17 cellular contexts compared by ENCODE assay signal in the genomic region with DNA sequence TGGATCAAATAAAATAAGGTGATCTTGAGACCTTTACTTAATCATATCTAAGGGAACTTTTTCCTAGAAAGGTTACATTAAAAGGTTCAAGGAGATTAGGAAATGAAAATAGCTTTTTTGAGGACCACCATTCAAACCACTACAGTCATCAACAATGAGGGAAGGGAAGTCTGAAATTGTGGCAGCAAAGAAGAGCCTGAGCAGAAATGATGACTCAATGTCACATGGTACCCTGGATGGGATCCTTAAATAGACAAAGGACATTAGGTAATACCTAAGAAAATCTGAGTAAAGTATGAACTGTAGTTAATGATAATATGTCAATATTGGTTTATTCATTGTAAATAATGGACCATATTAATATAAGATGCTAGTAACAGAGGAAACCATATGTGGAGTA.
A peak's percentile ranks its signal among the peaks of the same experiment; 100 is the strongest.
DNase-seq lines count a peak whose midpoint lies in the region; ATAC-seq and TF ChIP-seq lines count a peak whose summit lies in the region.
"Had no signal": no experiment of that assay in that cellular context is flagged by ENCODE, and none has a peak within 500 bp of the region (broad histone marks: within the 10 kb centered on the region; RNA-seq: fewer than 3 reads in every experiment).

No MANE protein-coding gene starts in this region.

- TF ChIP-seq CTCF in SK-N-SH (IDR thresholded peaks at IDR 0.05) (no peak), PC-3 (conservative IDR thresholded peaks at IDR 0.05; ENCODE audit: low read depth, low read length) (no peak), fibroblast of lung (conservative IDR thresholded peaks at IDR 0.05 in 1 of 2, IDR thresholded peaks at IDR 0.05 in 1 of 2; ENCODE audit: low read depth in 1 of 2, low read length in 2 of 2) (no peak), gastrocnemius medialis (IDR thresholded peaks at IDR 0.05 in 4 of 5, conservative IDR thresholded peaks at IDR 0.05 in 1 of 5) (no peak)
- TF ChIP-seq CTCF in CD4-positive, alpha-beta T cell (IDR thresholded peaks at IDR 0.05) = no peak

- no peak for TF ChIP-seq RAD21 in SK-N-SH (IDR thresholded peaks at IDR 0.05; ENCODE audit: low read length)

- no peaks in the 10 kb centered on the region for H3K27me3 Mint-ChIP-seq in CD4-positive, alpha-beta T cell
- H3K27me3 Mint-ChIP-seq in naive thymus-derived CD8-positive, alpha-beta T cell = peaks cover 0 to 8% (median 0%) of the 10 kb centered on the region in 5 donors
- H3K27me3 Mint-ChIP-seq: activated naive CD8-positive, alpha-beta T cell treated with anti-CD3 and anti-CD28 coated beads, Interleukin-2, amount 50 U/mL, for 24 hours; CD4-positive, alpha-beta memory T cell had no signal

- H3K9me2 ChIP-seq in SK-N-SH = no peaks in the 10 kb centered on the region
- no peaks in the 10 kb centered on the region for H3K9me2 ChIP-seq in PC-3 (replicated peaks; ENCODE audit: low read length)

- H3K4me1 Mint-ChIP-seq in CD4-positive, alpha-beta T cell (ENCODE audit: low read depth) = no peaks in the 10 kb centered on the region
- H3K4me1 Mint-ChIP-seq in naive thymus-derived CD8-positive, alpha-beta T cell = no peaks in the 10 kb centered on the region
- H3K4me1 Mint-ChIP-seq: activated naive CD8-positive, alpha-beta T cell treated with anti-CD3 and anti-CD28 coated beads, Interleukin-2, amount 50 U/mL, for 24 hours; CD4-positive, alpha-beta memory T cell had no signal

- no peak overlapping the region for H3K4me3 Mint-ChIP-seq in CD4-positive, alpha-beta T cell
- H3K4me3 Mint-ChIP-seq in naive thymus-derived CD8-positive, alpha-beta T cell = no peak overlapping the region
- H3K4me3 Mint-ChIP-seq: activated naive CD8-positive, alpha-beta T cell treated with anti-CD3 and anti-CD28 coated beads, Interleukin-2, amount 50 U/mL, for 24 hours; CD4-positive, alpha-beta memory T cell; H9 had no signal

- H3K79me2 ChIP-seq in SK-N-SH (ENCODE audit: insufficient read depth) (no peaks in the 10 kb centered on the region), PC-3 (ENCODE audit: low read length) (no peaks in the 10 kb centered on the region), fibroblast of lung (ENCODE audit: control insufficient read depth, insufficient read depth, low read length) (no peaks in the 10 kb centered on the region)

- H3K36me3 ChIP-seq in SK-N-SH (replicated peaks in 1 of 2; ENCODE audit: control insufficient read depth in 1 of 2, insufficient read depth in 2 of 2, low read length in 1 of 2) (no peaks in the 10 kb centered on the region), PC-3 (ENCODE audit: low read depth, low read length) (no peaks in the 10 kb centered on the region), fibroblast of lung (ENCODE audit: control insufficient read depth, insufficient read depth, low read length) (no peaks in the 10 kb centered on the region), gastrocnemius medialis (no peaks in the 10 kb centered on the region)
- H3K36me3 ChIP-seq: thyroid gland had no signal

- H3K9ac ChIP-seq in SK-N-SH = no peak overlapping the region
- no peak overlapping the region for H3K9ac ChIP-seq in PC-3 (ENCODE audit: low read length)
- no peak overlapping the region for H3K9ac ChIP-seq in fibroblast of lung (ENCODE audit: insufficient read depth, low read length)

- H2AFZ ChIP-seq in SK-N-SH (ENCODE audit: low read depth) (no peak overlapping the region), PC-3 (ENCODE audit: low read length) (no peak overlapping the region), fibroblast of lung (ENCODE audit: low read length) (no peak overlapping the region)

- H3K4me3 ChIP-seq in SK-N-SH (ENCODE audit: low read depth in 2 of 2, low read length in 1 of 2) = no peak overlapping the region
- H3K4me3 ChIP-seq in PC-3 (ENCODE audit: low read length) = no peak overlapping the region
- no peak overlapping the region for H3K4me3 ChIP-seq in fibroblast of lung (replicated peaks in 1 of 4; ENCODE audit: control extremely low read depth in 1 of 4, insufficient read depth in 1 of 4, low read depth in 3 of 4, low read length in 4 of 4)
- H3K4me3 ChIP-seq in gastrocnemius medialis = no peak overlapping the region
- H3K4me3 ChIP-seq: GM12878, thyroid gland had no signal

- TF ChIP-seq POLR2A in gastrocnemius medialis (IDR thresholded peaks at IDR 0.05) = no peak

- no peak overlapping the region for H3K4me2 ChIP-seq in SK-N-SH
- no peak overlapping the region for H3K4me2 ChIP-seq in PC-3 (ENCODE audit: low read length)
- no peak overlapping the region for H3K4me2 ChIP-seq in fibroblast of lung (ENCODE audit: extremely low read depth, insufficient read depth, low read length)

- no peak for TF ChIP-seq EP300 in SK-N-SH (IDR thresholded peaks at IDR 0.05; ENCODE audit: borderline replicate concordance in 1 of 2, low read depth in 1 of 2, low read length in 1 of 2)

- POLR2A ChIA-PET in SK-N-SH (lab: Yijun Ruan, JAX) = no interaction called here
- POLR2A ChIA-PET in PC-3 (lab: Charles Lee; ENCODE audit: unreplicated experiment) = no interaction called here
- POLR2A ChIA-PET in CD4-positive, alpha-beta T cell (lab: Charles Lee) = no interaction called here
- POLR2A ChIA-PET in naive thymus-derived CD8-positive, alpha-beta T cell (lab: Charles Lee) = no interaction called here

- CTCF ChIA-PET in SK-N-SH (lab: Yijun Ruan, JAX) (interaction anchor here (0.6 to 1.3 kb wide), 3 partner anchors 11 to 48 kb away, joined by 3 read pairs; no protein-coding TSS in a partner anchor), PC-3 (lab: Charles Lee) (no interaction called here)
- CTCF ChIA-PET in CD4-positive, alpha-beta T cell (lab: Charles Lee) = no interaction called here

- ATAC-seq in SK-N-SH treated with all-trans-retinoic acid at 6 μM for 48 hours = no peak
- ATAC-seq in PC-3 = no peak
- no peak for ATAC-seq in CD4-positive, alpha-beta T cell (ENCODE audit: poor library complexity)
- ATAC-seq in naive thymus-derived CD8-positive, alpha-beta T cell = no peak
- no peak for ATAC-seq in gastrocnemius medialis
- no peak for ATAC-seq in GM19351 (IDR thresholded peaks at IDR 0.05; ENCODE audit: unreplicated experiment)
- ATAC-seq: activated naive CD8-positive, alpha-beta T cell treated with anti-CD3 and anti-CD28 coated beads, Interleukin-2, amount 50 U/mL, for 24 hours; GM12878 had no signal

- DNase-seq in SK-N-SH (no peak), PC-3 (peak; percentile 11), fibroblast of lung (ENCODE audit: low read depth in 2 of 2) (peak; percentile 22 to 38), gastrocnemius medialis (no peak)
- DNase-seq in CD4-positive, alpha-beta T cell = no peak
- no peak for DNase-seq in naive thymus-derived CD8-positive, alpha-beta T cell
- DNase-seq: activated CD4-positive, alpha-beta T cell treated with anti-CD3 and anti-CD28 coated beads, Interleukin-2, amount 50 U/mL, for 48 hours; activated naive CD8-positive, alpha-beta T cell treated with anti-CD3 and anti-CD28 coated beads, Interleukin-2, amount 50 U/mL, for 24 hours; activated T-cell treated with anti-CD3 and anti-CD28 coated beads, Interleukin-2, amount 50 U/mL, for 48 hours; CD4-positive, alpha-beta memory T cell; cerebellar nuclear complex; H9; NCI-H1105; thyroid gland had no signal

- no peaks in the 10 kb centered on the region for H3K9me3 Mint-ChIP-seq in CD4-positive, alpha-beta T cell
- peaks cover 0 to 4% (median 0%) of the 10 kb centered on the region in 9 donors for H3K9me3 Mint-ChIP-seq in naive thymus-derived CD8-positive, alpha-beta T cell

- H3K27me3 ChIP-seq in SK-N-SH (ENCODE audit: insufficient read depth) (no peaks in the 10 kb centered on the region), PC-3 (ENCODE audit: low read length) (no peaks in the 10 kb centered on the region), fibroblast of lung (ENCODE audit: control insufficient read depth, insufficient read depth, low read length) (no peaks in the 10 kb centered on the region), gastrocnemius medialis (no peaks in the 10 kb centered on the region)
- H3K27me3 ChIP-seq in CD4-positive, alpha-beta T cell (ENCODE audit: control insufficient read depth, insufficient read depth, low read length) = no peaks in the 10 kb centered on the region
- H3K27me3 ChIP-seq: thyroid gland had no signal

- in situ Hi-C loops in gastrocnemius medialis (cut with MboI; ENCODE audit: low sequenced_read_pairs in 4 of 4) = no loop called here

- BruUV-seq in PC-3 (replicated peaks; lab: Mats Ljungman, UMichigan) = no TSS peak

- H3K4me1 ChIP-seq in SK-N-SH (ENCODE audit: control insufficient read depth in 1 of 2, insufficient read depth in 2 of 2, low read depth in 1 of 2, low read length in 1 of 2) = peaks cover 0 to 5% of the 10 kb centered on the region in 2 experiments; a peak in 1 of 4 replicates
- H3K4me1 ChIP-seq in PC-3 (ENCODE audit: insufficient read depth, low read length) = no peaks in the 10 kb centered on the region
- H3K4me1 ChIP-seq in fibroblast of lung (ENCODE audit: control insufficient read depth, extremely low read depth, insufficient read depth, low read length) = no peaks in the 10 kb centered on the region
- no peaks in the 10 kb centered on the region for H3K4me1 ChIP-seq in gastrocnemius medialis
- H3K4me1 ChIP-seq: thyroid gland had no signal

- H3K27ac ChIP-seq in SK-N-SH (ENCODE audit: low read depth in 2 of 2, low read length in 1 of 2) (no peak overlapping the region), PC-3 (ENCODE audit: low read length) (no peak overlapping the region), fibroblast of lung (ENCODE audit: insufficient read depth, low read length) (no peak overlapping the region), gastrocnemius medialis (no peak overlapping the region)
- H3K27ac ChIP-seq in CD4-positive, alpha-beta T cell (ENCODE audit: low read depth, low read length) = no peak overlapping the region
- H3K27ac ChIP-seq: thyroid gland had no signal

- H3K27ac Mint-ChIP-seq in CD4-positive, alpha-beta T cell = no peak overlapping the region
- H3K27ac Mint-ChIP-seq in naive thymus-derived CD8-positive, alpha-beta T cell = no peak overlapping the region
- H3K27ac Mint-ChIP-seq: activated naive CD8-positive, alpha-beta T cell treated with anti-CD3 and anti-CD28 coated beads, Interleukin-2, amount 50 U/mL, for 24 hours; CD4-positive, alpha-beta memory T cell; H9 had no signal

- no peaks in the 10 kb centered on the region for H3K36me3 Mint-ChIP-seq in CD4-positive, alpha-beta T cell (ENCODE audit: low read depth)
- no peaks in the 10 kb centered on the region for H3K36me3 Mint-ChIP-seq in naive thymus-derived CD8-positive, alpha-beta T cell
- H3K36me3 Mint-ChIP-seq: CD4-positive, alpha-beta memory T cell had no signal

- no peaks in the 10 kb centered on the region for H3F3A ChIP-seq in SK-N-SH (replicated peaks; ENCODE audit: insufficient read depth)
- no peaks in the 10 kb centered on the region for H3F3A ChIP-seq in PC-3 (ENCODE audit: low read length, unreplicated experiment)

- intact Hi-C loops in PC-3 (cut with micrococcal nuclease) (no loop called here), gastrocnemius medialis (cut with DNase I; ENCODE audit: low total_unique reads) (no loop called here)
- intact Hi-C loops in CD4-positive, alpha-beta T cell (cut with DNase I, micrococcal nuclease) = no loop called here

- no peaks in the 10 kb centered on the region for H3K9me3 ChIP-seq in SK-N-SH
- no peaks in the 10 kb centered on the region for H3K9me3 ChIP-seq in PC-3 (ENCODE audit: low read length)
- no peaks in the 10 kb centered on the region for H3K9me3 ChIP-seq in fibroblast of lung (ENCODE audit: control insufficient read depth, insufficient read depth, low read depth, low read length)
- H3K9me3 ChIP-seq in CD4-positive, alpha-beta T cell (ENCODE audit: control insufficient read depth, low read length) = no peaks in the 10 kb centered on the region
- H3K9me3 ChIP-seq in gastrocnemius medialis = no peaks in the 10 kb centered on the region
- H3K9me3 ChIP-seq: thyroid gland had no signal

- no peaks in the 10 kb centered on the region for H4K20me1 ChIP-seq in SK-N-SH (ENCODE audit: insufficient read depth)
- no peaks in the 10 kb centered on the region for H4K20me1 ChIP-seq in PC-3 (ENCODE audit: low read length)
- H4K20me1 ChIP-seq in fibroblast of lung (ENCODE audit: control insufficient read depth, extremely low read depth, insufficient read depth, low read length) = no peaks in the 10 kb centered on the region

Comparison
In these comparisons a context has a peak if more than half of its experiments do, and no peak if none do; other contexts are left out.
1. DNase-seq: peak in PC-3 (single experiment) and fibroblast of lung (2 of 2); none in SK-N-SH (single experiment), CD4-positive, alpha-beta T cell (0 of 10), naive thymus-derived CD8-positive, alpha-beta T cell (0 of 10) and gastrocnemius medialis (0 of 2).